ENCODE assay signal across 14 cellular contexts in genomic region chr19:17557461-17557860, GRCh38. TPM values are rescaled to one million over a fixed set of nuclear protein-coding genes. Genes with fewer than 3 reads are reported as not detected.
DNase-seq lines count a peak whose midpoint lies in the region; ATAC-seq and TF ChIP-seq lines count a peak whose summit lies in the region.
"Had no signal": no experiment of that assay in that cellular context is flagged by ENCODE, and none has a peak within 500 bp of the region (broad histone marks: within the 10 kb centered on the region; RNA-seq: fewer than 3 reads in every experiment).

No MANE protein-coding gene starts in this region.

- H3K4me3 Mint-ChIP-seq in activated B cell treated with CpG ODN at 0.5 μM for 24 hours: peak overlapping the region; percentile 84

- POLR2A ChIA-PET in activated B cell treated with CpG ODN at 0.5 μM for 24 hours (lab: Charles Lee): interaction anchor here (0.6 to 3.0 kb wide), 4 partner anchors 31 to 302 kb away, joined by 6 to 15 read pairs (median 14); partner anchors contain the start of gene PGLS

- peak overlapping the region; percentile 30 for H3K27ac Mint-ChIP-seq in activated B cell treated with CpG ODN at 0.5 μM for 24 hours

- peak; percentile 26 for DNase-seq in Ammon's horn (ENCODE audit: low spot score)
- peak; percentile 73 for DNase-seq in GF-D8 (lab: John Stamatoyannopoulos, UW)
- DNase-seq in activated B cell treated with CpG ODN at 0.5 μM for 24 hours: no peak
- DNase-seq in left ventricle myocardium superior: peak; percentile 49
- no peak for DNase-seq in T-helper 9 cell
- DNase-seq in COLO668 (lab: John Stamatoyannopoulos, UW; ENCODE audit: unreplicated experiment): no peak
- no peak for DNase-seq in NCI-H82 treated with DMSO at 0.1 percent for 48 hours (lab: John Stamatoyannopoulos, UW; ENCODE audit: unreplicated experiment)
- DNase-seq in SW 1271 (lab: John Stamatoyannopoulos, UW): no peak
- DNase-seq: activated gamma-delta T cell, cerebellar nuclear complex, mucosa of descending colon, WERI-Rb-1 had no signal

- ATAC-seq in activated B cell treated with CpG ODN at 0.5 μM for 24 hours (ENCODE audit: low read depth) (no peak), left ventricle myocardium superior (no peak)
- ATAC-seq: mucosa of descending colon, Panc1, right lobe of liver had no signal

- CTCF ChIA-PET in activated B cell treated with CpG ODN at 0.5 μM for 24 hours (lab: Charles Lee): interaction anchor here (1.6 to 2.7 kb wide), 2 partner anchors 16 to 61 kb away, joined by 5 to 13 read pairs; no protein-coding TSS in a partner anchor

- no peaks in the 10 kb centered on the region for H3K9me3 Mint-ChIP-seq in activated B cell treated with CpG ODN at 0.5 μM for 24 hours

- H3K27me3 Mint-ChIP-seq in activated B cell treated with CpG ODN at 0.5 μM for 24 hours: no peaks in the 10 kb centered on the region

- peaks cover 44% of the 10 kb centered on the region for H3K36me3 Mint-ChIP-seq in activated B cell treated with CpG ODN at 0.5 μM for 24 hours (ENCODE audit: low read depth)

- peaks cover 23% of the 10 kb centered on the region for H3K4me1 Mint-ChIP-seq in activated B cell treated with CpG ODN at 0.5 μM for 24 hours

- intact Hi-C loops in activated B cell treated with CpG ODN at 0.5 μM for 24 hours (cut with micrococcal nuclease) (loop anchor here (10.0 kb wide), 1 partner anchor 297 kb away; the partner anchor contains the start of gene RPL18A), left ventricle myocardium superior (cut with micrococcal nuclease) (no loop called here)

- no peak for TF ChIP-seq CTCF in activated B cell treated with CpG ODN at 0.5 μM for 24 hours (IDR thresholded peaks at IDR 0.05)

RNA-seq across cellular contexts. Expression of gene COLGALT1, which starts 2.0 kb away (rescaled TPM):
- total RNA-seq in activated B cell treated with CpG ODN at 0.5 μM for 24 hours (69.2 and 80.3 TPM in 2 replicates), left ventricle myocardium superior (33.0 TPM)

RNA-seq across cellular contexts. Expression of gene PGLS, which starts 46.0 kb away (rescaled TPM):
- total RNA-seq in activated B cell treated with CpG ODN at 0.5 μM for 24 hours (107 and 111 TPM in 2 replicates), left ventricle myocardium superior (19.7 TPM)

Comparison
In these comparisons a context has a peak if more than half of its experiments do, and no peak if none do; other contexts are left out.
1. DNase-seq: peak in Ammon's horn (single experiment), GF-D8 (single experiment) and left ventricle myocardium superior (single experiment); none in activated B cell treated with CpG ODN at 0.5 μM for 24 hours (single experiment), T-helper 9 cell (single experiment), COLO668 (single experiment), NCI-H82 treated with DMSO at 0.1 percent for 48 hours (single experiment) and SW 1271 (0 of 2).